8 cellular contexts compared by ENCODE assay signal in the genomic region with DNA sequence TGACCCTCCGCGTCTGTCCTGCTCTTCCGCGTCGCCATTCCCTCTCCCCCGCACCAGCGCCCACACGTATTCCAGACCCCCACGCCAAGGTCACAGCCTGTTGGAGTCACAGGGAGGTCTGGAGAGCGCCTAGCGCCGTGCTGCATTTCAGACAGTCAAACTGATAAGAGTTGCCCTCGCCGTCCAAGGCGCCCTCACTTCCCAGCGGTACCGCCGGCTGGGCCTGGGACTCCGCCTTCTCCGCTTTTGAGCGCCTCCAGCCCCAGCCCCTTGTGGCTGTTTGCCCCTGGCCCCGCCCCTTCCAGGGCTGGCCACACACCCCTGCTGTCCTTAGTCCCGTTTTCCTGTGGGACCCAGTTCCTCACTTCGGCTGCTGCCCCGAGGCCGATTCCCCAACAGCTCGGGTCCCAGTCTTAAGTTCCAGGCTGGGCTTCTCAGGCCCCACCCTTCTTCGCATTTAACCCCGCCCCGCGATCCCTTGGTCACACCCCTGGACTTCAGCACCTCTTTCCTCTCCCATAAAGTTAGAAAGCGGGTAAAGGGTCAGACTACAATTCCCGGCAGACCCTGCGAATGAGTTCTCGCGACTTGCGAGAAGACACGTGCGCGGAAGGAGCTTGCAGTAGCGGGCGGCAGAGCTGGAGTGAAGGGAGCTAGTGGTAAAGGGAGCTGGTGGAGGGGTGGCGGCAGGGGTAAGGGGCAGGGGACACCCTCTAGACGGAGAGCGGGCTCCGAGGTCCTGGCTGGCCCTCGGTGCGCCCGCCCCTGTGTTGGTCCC. TPM values are rescaled to one million over a fixed set of nuclear protein-coding genes. Genes with fewer than 3 reads are reported as not detected.
DNase-seq lines count a peak whose midpoint lies in the region; ATAC-seq, FAIRE-seq and TF ChIP-seq lines count a peak whose summit lies in the region.

A gene (plus strand): TSS at position 612 of the 778 bp plus-strand sequence. CDS start 1,085 bp downstream, outside the sequence.

- POLR2A ChIA-PET in OCI-LY7 (lab: Charles Lee), result interaction anchor here (0.6 to 1.3 kb wide), 10 partner anchors 8 to 1146 kb away, joined by 3 to 5 read pairs (median 3); no protein-coding TSS in a partner anchor

- no peaks in the 10 kb centered on the region for H3K36me3 ChIP-seq in OCI-LY7 (ENCODE audit: insufficient read depth, low read length)

- H3K4me2 ChIP-seq in OCI-LY7 (ENCODE audit: low read length), result peak within 1 kb of the TSS; percentile 77

- intact Hi-C loops in OCI-LY7 (cut with micrococcal nuclease; ENCODE audit: unreplicated experiment), result no loop called here

- H2AFZ ChIP-seq in OCI-LY7 (ENCODE audit: low read length), result peak within 1 kb of the TSS; percentile 53; the same call in 1 of the 2 replicates

- peak within 1 kb of the TSS; percentile 92 for H3K4me3 Mint-ChIP-seq in endothelial cell (ENCODE audit: unreplicated experiment)
- peak within 1 kb of the TSS; percentile 89 for H3K4me3 Mint-ChIP-seq in mesothelial cell of epicardium

- H3K4me3 ChIP-seq in OCI-LY7 (ENCODE audit: low read depth, low read length, poor library complexity, severe bottlenecking), result peak within 1 kb of the TSS; percentile 77

- no peak within 1 kb of the TSS for H3K27ac ChIP-seq in OCI-LY7 (ENCODE audit: low read depth, low read length, poor library complexity, severe bottlenecking)

- no peak for TF ChIP-seq CTCF in D721Med (IDR thresholded peaks at IDR 0.05; ENCODE audit: insufficient read depth, missing control alignments)
- no peak for TF ChIP-seq CTCF in OCI-LY7 (conservative IDR thresholded peaks at IDR 0.05; ENCODE audit: low read length)
- no peak for TF ChIP-seq CTCF in endothelial cell (IDR thresholded peaks at IDR 0.05; ENCODE audit: unreplicated experiment)
- no peak for TF ChIP-seq CTCF in mesothelial cell of epicardium (IDR thresholded peaks at IDR 0.05; ENCODE audit: unreplicated experiment)

- H3K9me3 Mint-ChIP-seq in endothelial cell (ENCODE audit: unreplicated experiment) (no peaks in the 10 kb centered on the region), mesothelial cell of epicardium (no peaks in the 10 kb centered on the region)

- no peak for FAIRE-seq in D721Med (lab: Jason Lieb, UNC)

- H3K4me1 Mint-ChIP-seq in endothelial cell (ENCODE audit: unreplicated experiment) (peaks cover 47% of the 10 kb centered on the region), mesothelial cell of epicardium (peaks cover 55% of the 10 kb centered on the region)

- peak; percentile 94 for ATAC-seq in GM21526 (IDR thresholded peaks at IDR 0.05; ENCODE audit: low FRiP score, unreplicated experiment)

- peaks cover 23% of the 10 kb centered on the region for H3K4me1 ChIP-seq in OCI-LY7 (ENCODE audit: insufficient read depth, low read length, poor library complexity, severe bottlenecking)

- no peaks in the 10 kb centered on the region for H4K20me1 ChIP-seq in OCI-LY7 (ENCODE audit: insufficient read depth, low read length)

- DNase-seq in D721Med (ENCODE audit: insufficient read length, low spot score) (peak; percentile 99), HuH-7.5 (ENCODE audit: low spot score) (peak; percentile 99), OCI-LY7 (ENCODE audit: low spot score) (peak; percentile 97), activated T-cell treated with anti-CD3 and anti-CD28 coated beads for 1 hour (ENCODE audit: low read depth) (peak; percentile 79), endothelial cell (ENCODE audit: low spot score) (peak; percentile 92), mesothelial cell of epicardium (ENCODE audit: low spot score in 2 of 2, unreplicated experiment in 2 of 2) (peak; percentile 84 to 91)
- DNase-seq in stimulated activated CD8-positive, alpha-beta memory T cell treated with anti-CD3 and anti-CD28 coated beads, Interleukin-15, amount 100 ng/mL, for 48 hours (ENCODE audit: low read depth in 2 of 2), result peak; percentile 85 to 88

- peaks cover 6% of the 10 kb centered on the region for H3K36me3 Mint-ChIP-seq in endothelial cell (ENCODE audit: low read depth, unreplicated experiment)
- H3K36me3 Mint-ChIP-seq in mesothelial cell of epicardium, result no peaks in the 10 kb centered on the region

- H3K9me2 ChIP-seq in OCI-LY7 (ENCODE audit: insufficient read depth, low read length), result no peaks in the 10 kb centered on the region

- peaks cover 26% of the 10 kb centered on the region for H3K27me3 Mint-ChIP-seq in endothelial cell (ENCODE audit: unreplicated experiment)
- H3K27me3 Mint-ChIP-seq in mesothelial cell of epicardium (ENCODE audit: low read depth), result peaks cover 52% of the 10 kb centered on the region

- H3K27ac Mint-ChIP-seq in endothelial cell (ENCODE audit: unreplicated experiment) (peak within 1 kb of the TSS; percentile 22), mesothelial cell of epicardium (peak within 1 kb of the TSS; percentile 89)

- no TSS peak for BruUV-seq in OCI-LY7 (replicated peaks; lab: Mats Ljungman, UMichigan)

- no peaks in the 10 kb centered on the region for H3K79me2 ChIP-seq in OCI-LY7 (ENCODE audit: insufficient read depth, low read depth, low read length)

- CTCF ChIA-PET in OCI-LY7 (lab: Charles Lee; ENCODE audit: unreplicated experiment), result interaction anchor here (0.5 to 1.7 kb wide), 8 partner anchors 13 to 453 kb away, joined by 3 to 5 read pairs (median 4); a partner anchor contains a TSS

- no peaks in the 10 kb centered on the region for H3K9me3 ChIP-seq in OCI-LY7 (ENCODE audit: low read length)

RNA-seq across cellular contexts. Expression of the gene that starts here (rescaled TPM):
- 22.3 and 28.4 TPM in 2 replicates for total RNA-seq in OCI-LY7 (2014; rRNA removed; shearing (Covaris generic))
- total RNA-seq in OCI-LY7 (2022) (42.9 and 46.4 TPM in 2 replicates), endothelial cell (ENCODE audit: unreplicated experiment) (30.2 TPM), mesothelial cell of epicardium (34.5 to 37.3 TPM (median 36.0 TPM) in 3 replicates)
